10 cellular contexts compared by ENCODE assay signal in the genomic region with DNA sequence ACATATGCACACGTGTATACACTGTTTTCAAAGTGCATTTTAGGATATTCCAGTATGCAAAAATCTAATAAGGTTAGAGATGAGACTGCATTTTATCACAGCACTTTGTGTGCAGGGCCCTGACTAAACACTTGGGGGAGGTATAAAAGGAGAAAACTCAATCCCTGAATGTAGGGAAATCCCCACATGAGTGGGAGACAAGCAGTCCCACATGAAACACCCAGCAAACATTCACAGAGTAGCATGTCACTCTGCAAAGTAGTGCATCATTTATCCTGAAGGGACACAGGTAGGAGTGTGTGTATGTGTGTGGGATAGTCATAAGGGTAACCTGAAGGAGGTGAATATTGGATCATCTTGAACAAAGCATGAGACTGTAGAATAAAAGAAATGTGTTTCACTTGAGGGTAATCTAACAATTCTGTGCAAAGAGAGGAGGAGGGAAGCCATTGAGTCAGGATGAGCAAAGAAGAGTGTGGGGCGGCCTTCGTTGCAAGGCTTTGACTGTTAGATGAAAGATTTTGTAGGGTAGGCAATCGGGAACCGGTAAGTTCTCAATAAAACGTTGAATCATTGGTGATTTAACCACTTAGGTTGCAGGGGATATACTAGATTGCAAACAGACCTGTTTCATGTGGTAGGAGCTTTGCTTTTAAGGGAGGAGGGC. TPM values are rescaled to one million over a fixed set of nuclear protein-coding genes. Genes with fewer than 3 reads are reported as not detected.
A peak's percentile ranks its signal among the peaks of the same experiment; 100 is the strongest.
DNase-seq lines count a peak whose midpoint lies in the region; ATAC-seq, FAIRE-seq and TF ChIP-seq lines count a peak whose summit lies in the region.
"Had no signal": no experiment of that assay in that cellular context is flagged by ENCODE, and none has a peak within 500 bp of the region (broad histone marks: within the 10 kb centered on the region; RNA-seq: fewer than 3 reads in every experiment).

No MANE protein-coding gene starts in this region.

- intact Hi-C loops in GM12878 (cut with micrococcal nuclease; ENCODE audit: unreplicated experiment) (no loop called here), esophagus squamous epithelium (cut with DNase I) (no loop called here)

- WGBS in GM12878 (ENCODE audit: insufficient coverage, insufficient replicate concordance, low lambda C conversion rate, missing lambda C conversion rate) = 66% methylated on average over 6 of the region's 6 CpGs
- 72 to 74% methylated on average over 6 of the region's 6 CpGs for WGBS in esophagus squamous epithelium, 2 donors

- H3K9me3 Mint-ChIP-seq in activated CD4-positive, alpha-beta T cell treated with anti-CD3 and anti-CD28 coated beads, Interleukin-2, amount 10 ng/mL, durations not matched to agents 7 days and 5 days = no peaks in the 10 kb centered on the region
- no peaks in the 10 kb centered on the region for H3K9me3 Mint-ChIP-seq in naive thymus-derived CD8-positive, alpha-beta T cell
- H3K9me3 Mint-ChIP-seq: T-helper 1 cell treated with Interleukin-12 subunit alpha and Interleukin-12 subunit beta and Interleukin-4 antibody, amounts not matched to agents 30 μg/mL and 1 μg/mL, for 36 hours had no signal

- CTCF ChIA-PET in activated CD4-positive, alpha-beta T cell treated with anti-CD3 and anti-CD28 coated beads, Interleukin-2, amount 10 ng/mL, durations not matched to agents 7 days and 5 days (lab: Charles Lee) = interaction anchor here (0.8 to 3.4 kb wide), 2 partner anchors 11 to 115 kb away, joined by 3 to 21 read pairs; partner anchors contain the start of gene TMBIM6
- CTCF ChIA-PET in GM12878 (lab: Yijun Ruan, JAX) = interaction anchor here (0.9 to 7.6 kb wide), 14 partner anchors 10 to 268 kb away, joined by 3 to 57 read pairs (median 4); partner anchors contain the start of gene TMBIM6

- H3K9ac ChIP-seq in GM12878 (ENCODE audit: control insufficient read depth, insufficient read depth, low read length) = no peak overlapping the region

- in situ Hi-C loops in GM12878 (cut with MboI) = no loop called here

- no peak overlapping the region for H3K27ac ChIP-seq in GM12878 (ENCODE audit: control insufficient read depth, insufficient read depth)
- peak overlapping the region in 1 of 4 donors; percentile 3 for H3K27ac ChIP-seq in esophagus squamous epithelium

- H3K27me3 ChIP-seq in GM12878 (replicated peaks in 1 of 2; ENCODE audit: control insufficient read depth in 2 of 2, insufficient read depth in 2 of 2, low read length in 1 of 2) (no peaks in the 10 kb centered on the region), esophagus squamous epithelium (no peaks in the 10 kb centered on the region)

- H3K4me3 Mint-ChIP-seq in activated CD4-positive, alpha-beta T cell treated with anti-CD3 and anti-CD28 coated beads, Interleukin-2, amount 10 ng/mL, durations not matched to agents 7 days and 5 days = no peak overlapping the region
- no peak overlapping the region for H3K4me3 Mint-ChIP-seq in naive thymus-derived CD8-positive, alpha-beta T cell
- H3K4me3 Mint-ChIP-seq: T-helper 1 cell treated with Interleukin-12 subunit alpha and Interleukin-12 subunit beta and Interleukin-4 antibody, amounts not matched to agents 30 μg/mL and 1 μg/mL, for 36 hours had no signal

- H2AFZ ChIP-seq in GM12878 (ENCODE audit: control insufficient read depth, low read depth, low read length) = no peak overlapping the region

- H3K9me3 ChIP-seq in GM12878 (replicated peaks; ENCODE audit: control insufficient read depth, insufficient read depth, low read length) (no peaks in the 10 kb centered on the region), esophagus squamous epithelium (no peaks in the 10 kb centered on the region)

- TF ChIP-seq CTCF in HFF-Myc (IDR thresholded peaks at IDR 0.05; ENCODE audit: low read depth, low read length, missing control alignments) (peak; percentile 11), GM12878 (IDR thresholded peaks at IDR 0.05 in 2 of 3, conservative IDR thresholded peaks at IDR 0.05 in 1 of 3; ENCODE audit: control insufficient read depth in 2 of 3, extremely low read depth in 1 of 3, insufficient read depth in 1 of 3, low read depth in 3 of 3, low read length in 3 of 3) (peak; percentile 33 to 56 (median 37); a peak in 4 of 6 replicates), esophagus squamous epithelium (IDR thresholded peaks at IDR 0.05) (peak in 1 of 6 experiments; percentile 9)

- ATAC-seq in GM12878 (peak; percentile 11), HG03439 (IDR thresholded peaks at IDR 0.05; ENCODE audit: unreplicated experiment) (no peak)
- ATAC-seq in naive thymus-derived CD8-positive, alpha-beta T cell = peak; percentile 15 to 19

- SMC1A ChIA-PET in GM12878 (lab: Charles Lee; ENCODE audit: uncharacterized antibody, unreplicated experiment) = interaction anchor here (0.9 to 1.9 kb wide), 5 partner anchors 11 to 268 kb away, joined by 3 to 6 read pairs (median 4); no protein-coding TSS in a partner anchor

- H3K27ac Mint-ChIP-seq in activated CD4-positive, alpha-beta T cell treated with anti-CD3 and anti-CD28 coated beads, Interleukin-2, amount 10 ng/mL, durations not matched to agents 7 days and 5 days = no peak overlapping the region
- H3K27ac Mint-ChIP-seq in naive thymus-derived CD8-positive, alpha-beta T cell = no peak overlapping the region
- H3K27ac Mint-ChIP-seq: T-helper 1 cell treated with Interleukin-12 subunit alpha and Interleukin-12 subunit beta and Interleukin-4 antibody, amounts not matched to agents 30 μg/mL and 1 μg/mL, for 36 hours had no signal

- peak; percentile 20 to 32 for DNase-seq in activated CD4-positive, alpha-beta T cell treated with anti-CD3 and anti-CD28 coated beads for 4 hours
- no peak for DNase-seq in activated CD4-positive, alpha-beta T cell treated with anti-CD3 and anti-CD28 coated beads, Interleukin-2, amount 10 ng/mL, durations not matched to agents 7 days and 5 days
- DNase-seq in HFF-Myc (ENCODE audit: extremely low read depth, low read depth) (no peak), GM12878 (ENCODE audit: low read depth, low spot score) (no peak), SK-N-DZ (ENCODE audit: low spot score) (no peak), esophagus squamous epithelium (lab: John Stamatoyannopoulos, UW) (no peak)
- DNase-seq in naive thymus-derived CD8-positive, alpha-beta T cell = peak in 3 of 10 donors; percentile 14 to 36 (median 29)
- DNase-seq: NCI-H1436 treated with DMSO at 0.1 percent for 48 hours had no signal

- RAD21 ChIA-PET in GM12878 (lab: Charles Lee; ENCODE audit: unreplicated experiment) = interaction anchor here (0.6 to 1.7 kb wide), 3 partner anchors 83 to 268 kb away, joined by 3 to 9 read pairs (median 5); no protein-coding TSS in a partner anchor

- no peaks in the 10 kb centered on the region for H4K20me1 ChIP-seq in GM12878 (ENCODE audit: control insufficient read depth, insufficient read depth)

- TF ChIP-seq RAD21 in GM12878 (IDR thresholded peaks at IDR 0.05; ENCODE audit: insufficient read depth, low read depth, low read length) = peak; percentile 45

- peaks cover under 1% of the 10 kb centered on the region for H3K27me3 Mint-ChIP-seq in activated CD4-positive, alpha-beta T cell treated with anti-CD3 and anti-CD28 coated beads, Interleukin-2, amount 10 ng/mL, durations not matched to agents 7 days and 5 days
- H3K27me3 Mint-ChIP-seq in naive thymus-derived CD8-positive, alpha-beta T cell = no peaks in the 10 kb centered on the region

- H3K4me1 ChIP-seq in GM12878 (ENCODE audit: control insufficient read depth, insufficient read depth, low read length) (peaks cover 13% of the 10 kb centered on the region), esophagus squamous epithelium (peaks cover 11 to 40% (median 26%) of the 10 kb centered on the region in 3 donors)

- H3K4me1 Mint-ChIP-seq in activated CD4-positive, alpha-beta T cell treated with anti-CD3 and anti-CD28 coated beads, Interleukin-2, amount 10 ng/mL, durations not matched to agents 7 days and 5 days = peaks cover 23% of the 10 kb centered on the region
- H3K4me1 Mint-ChIP-seq in naive thymus-derived CD8-positive, alpha-beta T cell = peaks cover 12 to 25% (median 18%) of the 10 kb centered on the region in 4 donors

- H3K36me3 ChIP-seq in GM12878 (ENCODE audit: control insufficient read depth in 2 of 2, insufficient read depth in 2 of 2, low read length in 1 of 2) (no peaks in the 10 kb centered on the region), esophagus squamous epithelium (peaks cover 0 to 1% (median 0%) of the 10 kb centered on the region in 3 donors)

- FAIRE-seq in GM12878 (lab: Jason Lieb, UNC) = no peak

- no peak for TF ChIP-seq EP300 in GM12878 (IDR thresholded peaks at IDR 0.05; ENCODE audit: borderline replicate concordance in 1 of 2, control insufficient read depth in 1 of 2, low read depth in 2 of 2, low read length in 2 of 2)

- H3K4me3 ChIP-seq in HFF-Myc (replicated peaks; ENCODE audit: low read depth, low read length) = no peak overlapping the region
- H3K4me3 ChIP-seq in GM12878 = no peak overlapping the region
- no peak overlapping the region for H3K4me3 ChIP-seq in esophagus squamous epithelium

- TF ChIP-seq POLR2A in GM12878 (IDR thresholded peaks at IDR 0.05; ENCODE audit: low read depth, low read length) = no peak
- no peak for TF ChIP-seq POLR2A in esophagus squamous epithelium (IDR thresholded peaks at IDR 0.05)

- POLR2A ChIA-PET in activated CD4-positive, alpha-beta T cell treated with anti-CD3 and anti-CD28 coated beads, Interleukin-2, amount 10 ng/mL, durations not matched to agents 7 days and 5 days (lab: Charles Lee) = no interaction called here
- POLR2A ChIA-PET in GM12878 (lab: Charles Lee) = interaction anchor here (4.5 kb wide), 1 partner anchor 79 kb away, joined by 35 read pairs; the partner anchor contains the start of gene FMNL3
- POLR2A ChIA-PET in naive thymus-derived CD8-positive, alpha-beta T cell (lab: Charles Lee) = interaction anchor here (0.6 kb wide), 2 partner anchors 19 to 110 kb away, joined by 3 to 6 read pairs; no protein-coding TSS in a partner anchor

- H3K36me3 Mint-ChIP-seq in activated CD4-positive, alpha-beta T cell treated with anti-CD3 and anti-CD28 coated beads, Interleukin-2, amount 10 ng/mL, durations not matched to agents 7 days and 5 days (ENCODE audit: low read depth) = no peaks in the 10 kb centered on the region
- no peaks in the 10 kb centered on the region for H3K36me3 Mint-ChIP-seq in naive thymus-derived CD8-positive, alpha-beta T cell

- H3K79me2 ChIP-seq in GM12878 (ENCODE audit: control insufficient read depth, insufficient read depth, low read length) = no peaks in the 10 kb centered on the region

- H3K4me2 ChIP-seq in GM12878 (ENCODE audit: control insufficient read depth, insufficient read depth) = no peak overlapping the region

- no TSS peak for BruUV-seq in GM12878 (replicated peaks; lab: Mats Ljungman, UMichigan)

RNA-seq across cellular contexts. Expression of gene PRPF40B, which starts 2.9 kb away (rescaled TPM):
- 10 to 100 TPM; 11.6 to 11.7 TPM for total RNA-seq in activated CD4-positive, alpha-beta T cell treated with anti-CD3 and anti-CD28 coated beads, Interleukin-2, amount 10 ng/mL, durations not matched to agents 7 days and 5 days
- total RNA-seq in GM12878 (2013; cell fraction: nucleolus; rRNA removed) = 25.0 and 26.2 TPM in 2 replicates
- 7.2 and 7.7 TPM in 2 replicates for total RNA-seq in GM12878 (2014; rRNA removed)
- total RNA-seq in GM12878 (2014; rRNA removed; fragmentation: Illumina TruSeq; extraction: Trizol) = 6.9 and 7.1 TPM in 2 replicates
- 12.9 and 13.2 TPM in 2 replicates for total RNA-seq in GM12878 (2021)
- 1.7 TPM for polyA plus RNA-seq in GM12878 (2011; ENCODE audit: low read depth)
- 3.2 and 6.1 TPM in 2 replicates for polyA plus RNA-seq in GM12878 (2011; rRNA removed)
- 4.1 and 5.3 TPM in 2 replicates for polyA plus RNA-seq in GM12878 (2011; cell fraction: cytosol; rRNA removed)
- polyA plus RNA-seq in GM12878 (2011; cell fraction: nucleus; rRNA removed) = 39.1 and 43.0 TPM in 2 replicates
- polyA plus RNA-seq in GM12878 (2012) = 5.4 TPM in 2 replicates
- polyA plus RNA-seq in GM12878 (2014; fragmentation: Illumina TruSeq; extraction: Trizol) = 3.2 and 6.7 TPM in 2 replicates
- polyA plus RNA-seq in GM12878 (2014; fragmentation: Nextera tagmentation; extraction: Ambion mirVana) = 1 to 10 TPM in 1 of 2 experiments, under 1 TPM in 1; 0.31 to 1.2 TPM
- 8.5 and 11.0 TPM in 2 replicates for polyA plus RNA-seq in GM12878 (2014; rRNA removed)
- 10 to 100 TPM; 16.3 to 17.9 TPM for polyA plus RNA-seq in GM12878 (2016; fragmentation: Nextera tagmentation; extraction: Ambion mirVana)
- 6.8 and 10.0 TPM in 2 replicates for polyA minus RNA-seq in GM12878 (2011; rRNA and poly(A)+ RNA removed)
- 2.2 and 3.1 TPM in 2 replicates for polyA minus RNA-seq in GM12878 (2011; cell fraction: cytosol; rRNA and poly(A)+ RNA removed)
- 11.1 and 16.5 TPM in 2 replicates for polyA minus RNA-seq in GM12878 (2011; cell fraction: nucleus; rRNA and poly(A)+ RNA removed)
- 10 to 100 TPM; 13.6 to 16.7 TPM for total RNA-seq in naive thymus-derived CD8-positive, alpha-beta T cell
- polyA plus RNA-seq in naive thymus-derived CD8-positive, alpha-beta T cell = 1 to 10 TPM; 1.5 to 4.0 (median 2.3) TPM
- polyA plus RNA-seq in SK-N-DZ (2014; cell fraction: cytosol; rRNA removed) = 11.2 and 12.7 TPM in 2 replicates
- 60.3 and 78.8 TPM in 2 replicates for polyA plus RNA-seq in SK-N-DZ (2014; cell fraction: nucleus; rRNA removed)
- 10 to 100 TPM in 2 of 4 donors, 1 to 10 TPM in 2; 5.2 to 14.5 (median 10.2) TPM for total RNA-seq in esophagus squamous epithelium

RNA-seq across cellular contexts. Expression of gene FAM186B, which starts 20.9 kb away (rescaled TPM):
- total RNA-seq in activated CD4-positive, alpha-beta T cell treated with anti-CD3 and anti-CD28 coated beads, Interleukin-2, amount 10 ng/mL, durations not matched to agents 7 days and 5 days = under 1 TPM; 0.15 TPM
- 0.29 and 0.77 TPM in 2 replicates for total RNA-seq in GM12878 (2013; cell fraction: nucleolus; rRNA removed)
- total RNA-seq in GM12878 (2014; rRNA removed) = 0.51 and 0.87 TPM in 2 replicates
- total RNA-seq in GM12878 (2014; rRNA removed; fragmentation: Illumina TruSeq; extraction: Trizol) = 0.58 and 0.60 TPM in 2 replicates
- 0.48 and 0.69 TPM in 2 replicates for total RNA-seq in GM12878 (2021)
- polyA plus RNA-seq in GM12878 (2011; ENCODE audit: low read depth) = 0.34 TPM
- 0.10 and 0.20 TPM in 2 replicates for polyA plus RNA-seq in GM12878 (2011; rRNA removed)
- polyA plus RNA-seq in GM12878 (2011; cell fraction: cytosol; rRNA removed) = 0.09 and 0.13 TPM in 2 replicates
- 0.63 and 0.72 TPM in 2 replicates for polyA plus RNA-seq in GM12878 (2011; cell fraction: nucleus; rRNA removed)
- polyA plus RNA-seq in GM12878 (2012) = 0.55 and 1.1 TPM in 2 replicates
- 0.46 and 0.51 TPM in 2 replicates for polyA plus RNA-seq in GM12878 (2014; fragmentation: Illumina TruSeq; extraction: Trizol)
- under 1 TPM; 0.13 to 0.42 TPM for polyA plus RNA-seq in GM12878 (2014; fragmentation: Nextera tagmentation; extraction: Ambion mirVana)
- polyA plus RNA-seq in GM12878 (2014; rRNA removed) = 0.45 and 0.51 TPM in 2 replicates
- under 1 TPM; 0.57 to 0.79 TPM for polyA plus RNA-seq in GM12878 (2016; fragmentation: Nextera tagmentation; extraction: Ambion mirVana)
- polyA minus RNA-seq in GM12878 (2011; rRNA and poly(A)+ RNA removed) = 0.22 and 0.57 TPM in 2 replicates
- polyA minus RNA-seq in GM12878 (2011; cell fraction: cytosol; rRNA and poly(A)+ RNA removed) = not detected in 2 replicates
- polyA minus RNA-seq in GM12878 (2011; cell fraction: nucleus; rRNA and poly(A)+ RNA removed) = 0.19 and 0.24 TPM in 2 replicates
- under 1 TPM; 0.31 to 0.33 TPM for total RNA-seq in naive thymus-derived CD8-positive, alpha-beta T cell
- polyA plus RNA-seq in naive thymus-derived CD8-positive, alpha-beta T cell = under 1 TPM in 1 of 3 donors, not detected in 2; 0.14 TPM
- polyA plus RNA-seq in SK-N-DZ (2014; cell fraction: cytosol; rRNA removed) = 0.10 and 0.48 TPM in 2 replicates
- polyA plus RNA-seq in SK-N-DZ (2014; cell fraction: nucleus; rRNA removed) = 0.25 TPM in 1 of 2 replicates, not detected in the other
- 1 to 10 TPM in 1 of 4 donors, under 1 TPM in 1, not detected in 2; 0.19 to 1.1 TPM for total RNA-seq in esophagus squamous epithelium

RNA-seq across cellular contexts. Expression of gene MCRS1, which starts 58.4 kb away (rescaled TPM):
- total RNA-seq in activated CD4-positive, alpha-beta T cell treated with anti-CD3 and anti-CD28 coated beads, Interleukin-2, amount 10 ng/mL, durations not matched to agents 7 days and 5 days = 10 to 100 TPM; 85.3 to 89.2 TPM
- 43.5 and 50.3 TPM in 2 replicates for total RNA-seq in GM12878 (2013; cell fraction: nucleolus; rRNA removed)
- total RNA-seq in GM12878 (2014; rRNA removed) (59.2 and 62.7 TPM in 2 replicates), GM12878 (2014; rRNA removed; fragmentation: Illumina TruSeq; extraction: Trizol) (45.3 and 49.5 TPM in 2 replicates), GM12878 (2021) (63.0 and 67.9 TPM in 2 replicates), esophagus squamous epithelium (10 to 100 TPM; 38.8 to 54.2 (median 45.0) TPM)
- 22.4 TPM for polyA plus RNA-seq in GM12878 (2011; ENCODE audit: low read depth)
- polyA plus RNA-seq in GM12878 (2011; rRNA removed) (26.1 and 44.8 TPM in 2 replicates), GM12878 (2014; fragmentation: Illumina TruSeq; extraction: Trizol) (17.2 and 46.9 TPM in 2 replicates), GM12878 (2014; fragmentation: Nextera tagmentation; extraction: Ambion mirVana) (10 to 100 TPM; 34.3 to 52.4 TPM), GM12878 (2014; rRNA removed) (76.7 and 78.4 TPM in 2 replicates), GM12878 (2016; fragmentation: Nextera tagmentation; extraction: Ambion mirVana) (10 to 100 TPM; 75.2 to 82.8 TPM)
- 64.1 and 90.2 TPM in 2 replicates for polyA plus RNA-seq in GM12878 (2011; cell fraction: cytosol; rRNA removed)
- polyA plus RNA-seq in GM12878 (2011; cell fraction: nucleus; rRNA removed) = 176 and 191 TPM in 2 replicates
- polyA plus RNA-seq in GM12878 (2012) = 33.5 and 39.6 TPM in 2 replicates
- polyA minus RNA-seq in GM12878 (2011; rRNA and poly(A)+ RNA removed) = 41.4 and 60.1 TPM in 2 replicates
- 14.2 and 18.6 TPM in 2 replicates for polyA minus RNA-seq in GM12878 (2011; cell fraction: cytosol; rRNA and poly(A)+ RNA removed)
- polyA minus RNA-seq in GM12878 (2011; cell fraction: nucleus; rRNA and poly(A)+ RNA removed) = 25.0 and 43.7 TPM in 2 replicates
- total RNA-seq in naive thymus-derived CD8-positive, alpha-beta T cell = 10 to 100 TPM; 94.4 to 99.7 TPM
- polyA plus RNA-seq in naive thymus-derived CD8-positive, alpha-beta T cell = 10 to 100 TPM; 52.2 to 58.0 (median 56.0) TPM
- polyA plus RNA-seq in SK-N-DZ (2014; cell fraction: cytosol; rRNA removed) = 128 and 140 TPM in 2 replicates
- polyA plus RNA-seq in SK-N-DZ (2014; cell fraction: nucleus; rRNA removed) = 202 and 227 TPM in 2 replicates

Comparison
In these comparisons a context has a peak if more than half of its experiments do, and no peak if none do; other contexts are left out.
1. DNase-seq: peak in activated CD4-positive, alpha-beta T cell treated with anti-CD3 and anti-CD28 coated beads for 4 hours (2 of 2); none in activated CD4-positive, alpha-beta T cell treated with anti-CD3 and anti-CD28 coated beads, Interleukin-2, amount 10 ng/mL, durations not matched to agents 7 days and 5 days (single experiment), HFF-Myc (single experiment), GM12878 (single experiment), SK-N-DZ (single experiment) and esophagus squamous epithelium (single experiment).